31 cellular contexts compared by ENCODE assay signal in genomic region chr18:42568773-42569172, GRCh38.
"Had no signal": no experiment of that assay in that cellular context is flagged by ENCODE, and none has a peak within 500 bp of the region (broad histone marks: within the 10 kb centered on the region; RNA-seq: fewer than 3 reads in every experiment).

No MANE protein-coding gene starts in this region.

- H3K9ac ChIP-seq: neural progenitor cell, parathyroid adenoma had no signal

- H3K27ac Mint-ChIP-seq: natural killer cell; nephron; neural progenitor cell; progenitor cell of endocrine pancreas; stimulated activated memory B cell treated with anti-CD40 and anti-IgM and Interleukin-4, amounts not matched to agents 10 μg/mL and 1 μg/mL and 100 μg/mL, for 72 hours; stimulated activated naive CD8-positive, alpha-beta T cell treated with anti-CD3 and anti-CD28 coated beads, Interleukin-15, amount 100 ng/mL, for 72 hours; type B pancreatic cell had no signal

- ATAC-seq: natural killer cell; psoas muscle; right cardiac atrium; sciatic nerve; stimulated activated memory B cell treated with anti-CD40 and anti-IgM and Interleukin-4, amounts not matched to agents 10 μg/mL and 1 μg/mL and 100 μg/mL, for 72 hours; stimulated activated naive CD8-positive, alpha-beta T cell treated with anti-CD3 and anti-CD28 coated beads, Interleukin-15, amount 100 ng/mL, for 72 hours; stimulated activated naive CD8-positive, alpha-beta T cell treated with anti-CD3 and anti-CD28 coated beads, Interleukin-15, Interleukin-2, amounts not matched to agents 100 U/mL and 50 U/mL, for 24 hours; upper lobe of right lung had no signal

- H3K4me3 Mint-ChIP-seq: natural killer cell; nephron; neural progenitor cell; stimulated activated memory B cell treated with anti-CD40 and anti-IgM and Interleukin-4, amounts not matched to agents 10 μg/mL and 1 μg/mL and 100 μg/mL, for 72 hours; stimulated activated naive CD8-positive, alpha-beta T cell treated with anti-CD3 and anti-CD28 coated beads, Interleukin-15, amount 100 ng/mL, for 72 hours; type B pancreatic cell had no signal

- H3K4me1 Mint-ChIP-seq: natural killer cell; stimulated activated memory B cell treated with anti-CD40 and anti-IgM and Interleukin-4, amounts not matched to agents 10 μg/mL and 1 μg/mL and 100 μg/mL, for 72 hours; stimulated activated naive CD8-positive, alpha-beta T cell treated with anti-CD3 and anti-CD28 coated beads, Interleukin-15, amount 100 ng/mL, for 72 hours had no signal

- H3K27me3 ChIP-seq: neural progenitor cell, ovary, spleen, suprapubic skin, testis, tibial artery, transverse colon, upper lobe of right lung, uterus had no signal

- H3K4me3 ChIP-seq: neural progenitor cell, ovary, psoas muscle, skin epidermis, smooth muscle cell, spleen, suprapubic skin, testis, tibial artery, transverse colon, upper lobe of right lung, uterus had no signal

- H3K4me1 ChIP-seq: neural progenitor cell, parathyroid adenoma, psoas muscle, spleen, suprapubic skin, testis, tibial artery, transverse colon, upper lobe of right lung, uterus had no signal

- H3K4me2 ChIP-seq: neural progenitor cell, smooth muscle cell had no signal

- H3K79me2 ChIP-seq: parathyroid adenoma had no signal

- H3K27me3 Mint-ChIP-seq: progenitor cell of endocrine pancreas; stimulated activated memory B cell treated with anti-CD40 and anti-IgM and Interleukin-4, amounts not matched to agents 10 μg/mL and 1 μg/mL and 100 μg/mL, for 72 hours; stimulated activated naive CD8-positive, alpha-beta T cell treated with anti-CD3 and anti-CD28 coated beads, Interleukin-15, amount 100 ng/mL, for 72 hours; type B pancreatic cell had no signal

- H2AFZ ChIP-seq: neural progenitor cell, parathyroid adenoma had no signal

- H3K9me3 ChIP-seq: ovary, psoas muscle, suprapubic skin, testis, tibial artery, transverse colon, upper lobe of right lung, uterus had no signal

- H3K36me3 ChIP-seq: neural progenitor cell, ovary, spleen, suprapubic skin, tibial artery, transverse colon, upper lobe of right lung, uterus had no signal

- DNase-seq: natural killer cell; occipital lobe; ovary; posterior cingulate gyrus; psoas muscle; right cardiac atrium; spleen; stimulated activated CD4-positive, alpha-beta T cell treated with anti-CD3 and anti-CD28 coated beads, Interleukin-12 subunit alpha, Interleukin-12 subunit beta, amount 100 ng/mL, for 4 hours; stimulated activated CD4-positive, alpha-beta T cell treated with anti-CD3 and anti-CD28 coated beads, Interleukin-1b, Interleukin-23, amount 100 ng/mL, for 48 hours; stimulated activated CD4-positive, alpha-beta T cell treated with anti-CD3 and anti-CD28 coated beads, Interleukin-4, amount 100 ng/mL, for 1 hour; stimulated activated CD4-positive, alpha-beta T cell treated with anti-CD3 and anti-CD28 coated beads, Interleukin-4, amount 100 ng/mL, for 4 hours; stimulated activated CD8-positive, alpha-beta memory T cell treated with anti-CD3 and anti-CD28 coated beads, Interleukin-4, amount 100 ng/mL, for 48 hours; stimulated activated naive CD4-positive, alpha-beta T cell; stimulated activated naive CD8-positive, alpha-beta T cell treated with anti-CD3 and anti-CD28 coated beads, Interleukin-15, amount 100 ng/mL, for 72 hours; stimulated activated naive CD8-positive, alpha-beta T cell treated with anti-CD3 and anti-CD28 coated beads, Interleukin-15, Interleukin-2, amounts not matched to agents 100 U/mL and 50 U/mL, for 24 hours; substantia nigra; testis; tibial artery; transverse colon; upper lobe of right lung; uterus had no signal

- H3K9me3 Mint-ChIP-seq: nephron, neural progenitor cell, type B pancreatic cell had no signal

- H3K27ac ChIP-seq: neural progenitor cell, ovary, parathyroid adenoma, psoas muscle, skin epidermis, spleen, suprapubic skin, testis, tibial artery, transverse colon, upper lobe of right lung, uterus had no signal

- H3K36me3 Mint-ChIP-seq: natural killer cell; stimulated activated memory B cell treated with anti-CD40 and anti-IgM and Interleukin-4, amounts not matched to agents 10 μg/mL and 1 μg/mL and 100 μg/mL, for 72 hours; type B pancreatic cell had no signal
